In the genomic region with DNA sequence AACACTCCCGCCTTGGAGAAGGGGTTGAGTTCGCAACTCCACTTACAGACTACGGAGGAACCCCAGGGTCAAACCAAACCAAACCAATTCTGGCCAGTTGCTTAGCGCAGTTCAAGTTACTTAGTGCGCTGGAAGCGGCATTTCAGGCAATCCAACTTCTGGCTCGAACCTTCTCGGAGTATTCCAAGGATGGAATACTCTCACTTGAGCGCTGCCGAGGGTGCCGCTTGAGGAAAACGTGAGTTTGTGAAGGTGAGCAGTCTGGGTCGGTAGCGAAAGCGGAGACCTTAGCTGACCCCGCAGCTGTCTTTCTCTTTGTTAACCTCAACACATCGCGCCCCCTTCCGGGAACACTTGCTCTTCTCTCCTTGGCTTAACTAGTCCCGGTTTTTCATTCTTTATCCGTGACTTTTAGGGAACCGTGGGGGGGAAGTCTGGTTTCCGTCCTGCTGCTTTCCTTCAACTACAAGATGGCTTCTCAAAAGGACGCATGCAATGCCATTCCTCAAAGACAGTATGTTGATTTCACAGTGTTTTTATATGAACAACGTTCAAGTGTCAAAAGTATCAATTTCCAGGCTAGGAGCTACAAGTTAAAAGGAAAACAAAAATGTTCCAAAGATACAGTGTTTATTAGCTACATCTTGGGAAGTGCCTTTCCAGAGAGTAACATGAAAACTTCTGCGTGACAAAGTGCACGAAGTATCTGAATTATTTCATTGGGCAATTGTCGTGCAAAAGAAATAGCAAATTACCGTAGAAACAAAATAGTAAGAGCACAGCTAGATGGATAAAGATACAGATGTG, we compare ENCODE assay signal across 8 cellular contexts. TPM values are rescaled to one million over a fixed set of nuclear protein-coding genes. Genes with fewer than 3 reads are reported as not detected.
DNase-seq lines count a peak whose midpoint lies in the region; FAIRE-seq and TF ChIP-seq lines count a peak whose summit lies in the region.

No MANE protein-coding gene starts in this region.

- H3K9me3 Mint-ChIP-seq in activated naive CD4-positive, alpha-beta T cell treated with anti-CD3 and anti-CD28 coated beads for 36 hours = no peaks in the 10 kb centered on the region

- TF ChIP-seq POLR2A in H54 (IDR thresholded peaks at IDR 0.05; ENCODE audit: low read depth, low read length) (0 out of 2 replicates have a peak, but pooled peaks have one; percentile 10), suprapubic skin (IDR thresholded peaks at IDR 0.05) (no peak)

- FAIRE-seq in H54 (lab: Jason Lieb, UNC) = peak; percentile 70

- peak overlapping the region; percentile 85 for H3K4me3 ChIP-seq in suprapubic skin

- H3K27ac ChIP-seq in suprapubic skin = peak overlapping the region; percentile 100

- peaks cover 19% of the 10 kb centered on the region for H3K4me1 ChIP-seq in ES-I3 (ENCODE audit: insufficient read depth, low read length)
- H3K4me1 ChIP-seq in suprapubic skin = peaks cover 54% of the 10 kb centered on the region

- TF ChIP-seq EP300 in suprapubic skin (IDR thresholded peaks at IDR 0.05) = no peak

- peaks cover 21% of the 10 kb centered on the region for H3K36me3 Mint-ChIP-seq in activated naive CD4-positive, alpha-beta T cell treated with anti-CD3 and anti-CD28 coated beads for 36 hours (ENCODE audit: low read depth)

- WGBS in suprapubic skin = under 1% methylated on average over 26 of the region's 29 CpGs

- H3K36me3 ChIP-seq in ES-I3 (ENCODE audit: insufficient read depth, low read length) (no peaks in the 10 kb centered on the region), suprapubic skin (peaks cover 3% of the 10 kb centered on the region)

- TF ChIP-seq CTCF in LNCAP (IDR thresholded peaks at IDR 0.05) = peak; percentile 62
- no peak for TF ChIP-seq CTCF in suprapubic skin (IDR thresholded peaks at IDR 0.05)

- peak overlapping the region; percentile 95 for H3K4me3 Mint-ChIP-seq in activated naive CD4-positive, alpha-beta T cell treated with anti-CD3 and anti-CD28 coated beads for 36 hours

- intact Hi-C loops in activated naive CD4-positive, alpha-beta T cell treated with anti-CD3 and anti-CD28 coated beads for 36 hours (cut with micrococcal nuclease) = loop anchor here (1.0 to 5.0 kb wide), 9 partner anchors 32 to 1456 kb away; partner anchors contain the start of genes ASCC3, CCNC, COQ3 and USP45

- DNase-seq in H54 (ENCODE audit: insufficient read length, low spot score) = peak; percentile 11
- DNase-seq in SIG-M5 (lab: John Stamatoyannopoulos, UW) = peak; percentile 62
- DNase-seq in activated naive CD4-positive, alpha-beta T cell treated with anti-CD3 and anti-CD28 coated beads for 36 hours = peak; percentile 83
- peak; percentile 92 for DNase-seq in globus pallidus (ENCODE audit: low spot score)
- peak; percentile 53 for DNase-seq in non-pigmented ciliary epithelial cell (ENCODE audit: low read depth)
- DNase-seq in suprapubic skin (ENCODE audit: low spot score in 2 of 2) = peak; percentile 84 to 92

- H3K9ac ChIP-seq in ES-I3 (ENCODE audit: low read depth, low read length) = peak overlapping the region; percentile 88

- H3K27me3 ChIP-seq in suprapubic skin = no peaks in the 10 kb centered on the region

- H3K27me3 Mint-ChIP-seq in activated naive CD4-positive, alpha-beta T cell treated with anti-CD3 and anti-CD28 coated beads for 36 hours (ENCODE audit: low read depth) = no peaks in the 10 kb centered on the region

- H3K27ac Mint-ChIP-seq in activated naive CD4-positive, alpha-beta T cell treated with anti-CD3 and anti-CD28 coated beads for 36 hours = peak overlapping the region; percentile 99

- CTCF ChIA-PET in activated naive CD4-positive, alpha-beta T cell treated with anti-CD3 and anti-CD28 coated beads for 36 hours (lab: Charles Lee) = interaction anchor here (0.7 to 2.5 kb wide), 8 partner anchors 8 to 96 kb away, joined by 3 to 10 read pairs (median 4); no protein-coding TSS in a partner anchor

- H3K9me3 ChIP-seq in ES-I3 (ENCODE audit: control insufficient read depth, insufficient read depth, low read length) (no peaks in the 10 kb centered on the region), suprapubic skin (no peaks in the 10 kb centered on the region)

- peaks cover 58% of the 10 kb centered on the region for H3K4me1 Mint-ChIP-seq in activated naive CD4-positive, alpha-beta T cell treated with anti-CD3 and anti-CD28 coated beads for 36 hours (ENCODE audit: low read depth)

RNA-seq across cellular contexts. Expression of gene PNISR, which starts 0.7 kb away (rescaled TPM):
- total RNA-seq in activated naive CD4-positive, alpha-beta T cell treated with anti-CD3 and anti-CD28 coated beads for 36 hours = 100 to 1,000 TPM; 158 to 159 TPM
- 100 to 1,000 TPM in 1 of 4 donors, 10 to 100 TPM in 3; 52.9 to 335 (median 80.9) TPM for total RNA-seq in suprapubic skin

RNA-seq across cellular contexts. Expression of gene COQ3, which starts 31.9 kb away (rescaled TPM):
- total RNA-seq in activated naive CD4-positive, alpha-beta T cell treated with anti-CD3 and anti-CD28 coated beads for 36 hours = 10 to 100 TPM; 17.4 to 17.7 TPM
- 1 to 10 TPM; 1.4 to 4.7 (median 3.5) TPM for total RNA-seq in suprapubic skin

Comparison
In these comparisons a context has a peak if more than half of its experiments do, and no peak if none do; other contexts are left out.
1. Peak in every context shown above with its lines: DNase-seq, H3K4me3 ChIP-seq and H3K27ac ChIP-seq.
2. DNase-seq: peak in every context shown above with its lines; median percentile 92 in globus pallidus; 88 in suprapubic skin; 83 in activated naive CD4-positive, alpha-beta T cell treated with anti-CD3 and anti-CD28 coated beads for 36 hours; 62 in SIG-M5; 53 in non-pigmented ciliary epithelial cell; 11 in H54.